35 cellular contexts compared by ENCODE assay signal in the genomic region with DNA sequence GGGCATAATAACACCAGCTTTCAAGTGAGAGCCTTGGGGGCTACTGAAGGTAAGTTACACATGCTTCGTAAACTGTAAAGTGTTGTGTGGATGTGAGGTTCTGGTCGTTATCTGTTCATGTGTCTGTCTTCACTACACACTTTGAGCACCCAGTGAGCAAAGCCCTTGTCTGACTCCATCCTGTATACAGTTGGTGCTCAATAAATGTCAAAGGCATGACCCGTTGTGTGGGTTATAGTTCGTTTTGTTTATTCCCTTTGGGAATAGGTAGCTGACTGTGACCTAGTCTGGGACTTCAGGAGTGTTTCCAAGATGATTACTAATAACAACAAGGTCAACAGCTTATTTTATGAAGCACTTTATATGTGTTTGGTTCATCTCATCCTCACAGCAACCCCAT.
A peak's percentile ranks its signal among the peaks of the same experiment; 100 is the strongest.
DNase-seq lines count a peak whose midpoint lies in the region; ATAC-seq, FAIRE-seq and TF ChIP-seq lines count a peak whose summit lies in the region.
"Had no signal": no experiment of that assay in that cellular context is flagged by ENCODE, and none has a peak within 500 bp of the region (broad histone marks: within the 10 kb centered on the region; RNA-seq: fewer than 3 reads in every experiment).

No MANE protein-coding gene starts in this region.

- H3K27me3 ChIP-seq in SJCRH30 (no peaks in the 10 kb centered on the region), SJSA1 (replicated peaks) (no peaks in the 10 kb centered on the region), K562 (ENCODE audit: control insufficient read depth in 2 of 2, insufficient read depth in 2 of 2, low read length in 2 of 2) (peaks cover 6 to 14% of the 10 kb centered on the region in 2 experiments; a peak in 1 of 5 replicates), mesenchymal stem cell (ENCODE audit: control insufficient read depth in 1 of 2, insufficient read depth in 1 of 2, low read length in 2 of 2) (peaks cover 0 to 5% of the 10 kb centered on the region in 2 experiments)
- H3K27me3 ChIP-seq: BE2C; BLaER1; BLaER1 treated with 17β-estradiol and CSF1 and Interleukin-3, amounts not matched to agents 10 nM and 100 nM had no signal

- no peak overlapping the region for H3K4ac ChIP-seq in mesenchymal stem cell (ENCODE audit: low read depth in 1 of 2, low read length in 2 of 2)

- H3K14ac ChIP-seq in mesenchymal stem cell (ENCODE audit: low read length in 2 of 2) = no peak overlapping the region

- H2BK120ac ChIP-seq in mesenchymal stem cell (ENCODE audit: low read depth, low read length) = no peak overlapping the region

- intact Hi-C loops in K562 (cut with micrococcal nuclease) = no loop called here

- no peak for DNase-seq in SJCRH30
- DNase-seq in SJSA1 (ENCODE audit: low read depth in 1 of 2, low spot score in 2 of 2) = no peak
- no peak for DNase-seq in K562 (ENCODE audit: extremely low read depth in 1 of 4, low spot score in 3 of 4)
- DNase-seq in mesenchymal stem cell = no peak
- DNase-seq in HuH-7.5 (ENCODE audit: low spot score) = no peak
- no peak for DNase-seq in GM19240 (ENCODE audit: insufficient read length, low spot score)
- DNase-seq: 8988T; ACHN; AML-193; BE2C; C1 segment of cervical spinal cord; Caco-2; Calu3; CD4-positive, alpha-beta memory T cell; CD4-positive, alpha-beta T cell; CD4-positive, CD25-positive, alpha-beta regulatory T cell; CD8-positive, alpha-beta memory T cell; CD8-positive, alpha-beta T cell; COR-L47; DMS 273 treated with DMSO at 0.1 percent for 48 hours; DMS153; DMS53; DMS79; DMS79 treated with DMSO at 0.1 percent for 48 hours; DND-41; EL had no signal

- H3K4me3 ChIP-seq in SJCRH30 = no peak overlapping the region
- H3K4me3 ChIP-seq in SJSA1 = no peak overlapping the region
- H3K4me3 ChIP-seq in K562 = no peak overlapping the region
- no peak overlapping the region for H3K4me3 ChIP-seq in mesenchymal stem cell (ENCODE audit: insufficient read depth in 1 of 2, low read depth in 1 of 2, low read length in 2 of 2)
- H3K4me3 ChIP-seq: A549; BLaER1; BLaER1 treated with 17β-estradiol and CSF1 and Interleukin-3, amounts not matched to agents 10 nM and 100 nM had no signal

- TF ChIP-seq EP300 in K562 (IDR thresholded peaks at IDR 0.05; ENCODE audit: low read length) = no peak

- H3K9me1 ChIP-seq in K562 (ENCODE audit: control insufficient read depth, insufficient read depth, low read length) = no peaks in the 10 kb centered on the region

- no TSS peak for BruUV-seq in K562 (replicated peaks; lab: Mats Ljungman, UMichigan)

- in situ Hi-C loops in K562 (cut with MboI) = no loop called here

- H3K36me3 ChIP-seq in SJCRH30 (no peaks in the 10 kb centered on the region; the same call in 1 of the 2 replicates), SJSA1 (no peaks in the 10 kb centered on the region), K562 (ENCODE audit: control insufficient read depth, insufficient read depth, low read length) (no peaks in the 10 kb centered on the region), mesenchymal stem cell (ENCODE audit: control insufficient read depth in 1 of 2, insufficient read depth in 2 of 2, low read depth in 1 of 2, low read length in 2 of 2) (no peaks in the 10 kb centered on the region)
- H3K36me3 ChIP-seq: BE2C; BLaER1; BLaER1 treated with 17β-estradiol and CSF1 and Interleukin-3, amounts not matched to agents 10 nM and 100 nM had no signal

- H2BK12ac ChIP-seq in mesenchymal stem cell (ENCODE audit: low read length in 2 of 2) = no peak overlapping the region

- no peak for TF ChIP-seq RAD21 in K562 (CRISPR knock-in tag; conservative IDR thresholded peaks at IDR 0.05 in 1 of 2, IDR thresholded peaks at IDR 0.05 in 1 of 2)

- POLR2A ChIA-PET in K562 (lab: Yijun Ruan, JAX) = no interaction called here

- no peaks in the 10 kb centered on the region for H3K79me1 ChIP-seq in mesenchymal stem cell (replicated peaks; ENCODE audit: low read length, poor library complexity, severe bottlenecking)

- H3K4me1 ChIP-seq in SJCRH30 = peaks cover 31% of the 10 kb centered on the region
- peaks cover 61% of the 10 kb centered on the region for H3K4me1 ChIP-seq in SJSA1 (replicated peaks)
- H3K4me1 ChIP-seq in K562 (replicated peaks in 1 of 2; ENCODE audit: control insufficient read depth in 2 of 2, insufficient read depth in 2 of 2, low read length in 2 of 2) = peaks cover 0 to 3% of the 10 kb centered on the region in 2 experiments; a peak in 1 of 5 replicates
- H3K4me1 ChIP-seq in mesenchymal stem cell (ENCODE audit: control insufficient read depth, insufficient read depth, low read depth, low read length) = peaks cover 10% of the 10 kb centered on the region

- H3K23ac ChIP-seq in mesenchymal stem cell (ENCODE audit: low read length in 2 of 2) = no peak overlapping the region

- H3K27ac ChIP-seq in SJCRH30 (peak overlapping the region; percentile 27), SJSA1 (peak overlapping the region; percentile 47), K562 (ENCODE audit: extremely low read depth, low read depth, low read length) (no peak overlapping the region), mesenchymal stem cell (ENCODE audit: low read length, poor library complexity, severe bottlenecking) (no peak overlapping the region)
- H3K27ac ChIP-seq: 22Rv1; BLaER1; BLaER1 treated with 17β-estradiol and CSF1 and Interleukin-3, amounts not matched to agents 10 nM and 100 nM; C4-2B had no signal

- CTCF ChIA-PET in K562 (lab: Yijun Ruan, JAX; ENCODE audit: low intra/inter-chr PET ratio) = no interaction called here

- H3K4me2 ChIP-seq in K562 (ENCODE audit: insufficient read depth, low read length) (no peak overlapping the region), mesenchymal stem cell (ENCODE audit: low read length, poor library complexity, severe bottlenecking) (no peak overlapping the region)
- H3K4me2 ChIP-seq: A549; BLaER1; BLaER1 treated with 17β-estradiol and CSF1 and Interleukin-3, amounts not matched to agents 10 nM and 100 nM had no signal

- WGBS in K562 (ENCODE audit: insufficient coverage, low coverage, missing lambda C conversion rate) = 0% methylated on average over 4 of the region's 4 CpGs
- 78% methylated on average over 2 of the region's 4 CpGs for WGBS in mesenchymal stem cell

- no peak for TF ChIP-seq POLR2A in K562 (conservative IDR thresholded peaks at IDR 0.05)

- H4K20me1 ChIP-seq in K562 (replicated peaks; ENCODE audit: control insufficient read depth, insufficient read depth, low read length) = no peaks in the 10 kb centered on the region
- H4K20me1 ChIP-seq: BLaER1; BLaER1 treated with 17β-estradiol and CSF1 and Interleukin-3, amounts not matched to agents 10 nM and 100 nM had no signal

- no peak overlapping the region for H3K9ac ChIP-seq in K562 (ENCODE audit: insufficient read depth in 1 of 2, low read depth in 2 of 2, low read length in 2 of 2)
- H3K9ac ChIP-seq in mesenchymal stem cell (ENCODE audit: low read length) = no peak overlapping the region
- H3K9ac ChIP-seq: BLaER1; BLaER1 treated with 17β-estradiol and CSF1 and Interleukin-3, amounts not matched to agents 10 nM and 100 nM had no signal

- no peak overlapping the region for H3K18ac ChIP-seq in mesenchymal stem cell (ENCODE audit: low read depth in 1 of 2, low read length in 2 of 2)

- H4K91ac ChIP-seq in mesenchymal stem cell (ENCODE audit: low read length) = no peak overlapping the region

- no peak overlapping the region for H4K8ac ChIP-seq in mesenchymal stem cell (ENCODE audit: low read length)

- no peak overlapping the region for H2BK5ac ChIP-seq in mesenchymal stem cell (ENCODE audit: low read depth, low read length, poor library complexity, severe bottlenecking)

- no peak for FAIRE-seq in K562 (lab: Jason Lieb, UNC)
- FAIRE-seq: A204.1, A549, D721Med had no signal

- ATAC-seq in K562 (no peak), HG02938 (IDR thresholded peaks at IDR 0.05; ENCODE audit: unreplicated experiment) (no peak), HG03175 (IDR thresholded peaks at IDR 0.05; ENCODE audit: unreplicated experiment) (no peak)
- ATAC-seq: A549; CD8-positive, alpha-beta T cell had no signal

- H2AK5ac ChIP-seq in mesenchymal stem cell (ENCODE audit: low read length, severe bottlenecking) = peak overlapping the region; percentile 13

- H2BK15ac ChIP-seq in mesenchymal stem cell (ENCODE audit: low read depth, poor library complexity, severe bottlenecking) = no peak overlapping the region

- H3K79me2 ChIP-seq in K562 (ENCODE audit: control insufficient read depth, insufficient read depth, low read length) = no peaks in the 10 kb centered on the region

- TF ChIP-seq CTCF in K562 (IDR thresholded peaks at IDR 0.05 in 2 of 3, conservative IDR thresholded peaks at IDR 0.05 in 1 of 3; ENCODE audit: insufficient read depth in 2 of 3, low read depth in 1 of 3, low read length in 3 of 3) = no peak

- H2AFZ ChIP-seq in K562 (ENCODE audit: low read depth, low read length) (no peak overlapping the region), mesenchymal stem cell (ENCODE audit: low read depth, low read length) (no peak overlapping the region)

- H3K9me3 ChIP-seq in SJCRH30 (replicated peaks) = no peaks in the 10 kb centered on the region
- no peaks in the 10 kb centered on the region for H3K9me3 ChIP-seq in SJSA1 (replicated peaks)
- no peaks in the 10 kb centered on the region for H3K9me3 ChIP-seq in K562 (replicated peaks; ENCODE audit: control insufficient read depth, insufficient read depth, low read depth, low read length)
- no peaks in the 10 kb centered on the region for H3K9me3 ChIP-seq in mesenchymal stem cell (ENCODE audit: control insufficient read depth, low read length)
- H3K9me3 ChIP-seq: A549; BLaER1; BLaER1 treated with 17β-estradiol and CSF1 and Interleukin-3, amounts not matched to agents 10 nM and 100 nM had no signal

TF ChIP-seq in K562, 482 proteins besides CTCF, POLR2A, EP300 and RAD21:
- no peak for TF ChIP-seq NCOR1 (IDR thresholded peaks at IDR 0.05)
- TF ChIP-seq JUN (IDR thresholded peaks at IDR 0.05; ENCODE audit: borderline replicate concordance, low read depth, low read length) = no peak
- no peak for TF ChIP-seq JUN (CRISPR knock-in tag; IDR thresholded peaks at IDR 0.05; ENCODE audit: borderline replicate concordance)
- TF ChIP-seq ZKSCAN8 (CRISPR knock-in tag; IDR thresholded peaks at IDR 0.05) = peak; percentile 90
- no peak for TF ChIP-seq ZNF584 (CRISPR knock-in tag; IDR thresholded peaks at IDR 0.05; ENCODE audit: low read depth)
- TF ChIP-seq MCM2 (IDR thresholded peaks at IDR 0.05; ENCODE audit: low read depth) = no peak
- TF ChIP-seq CAMTA2 (CRISPR knock-in tag; conservative IDR thresholded peaks at IDR 0.05) = no peak

Comparison
In these comparisons a context has a peak if more than half of its experiments do, and no peak if none do; other contexts are left out.
1. H3K27ac ChIP-seq: peak in SJCRH30 (single experiment) and SJSA1 (single experiment); none in K562 (single experiment) and mesenchymal stem cell (single experiment).